ENCODE assay signal across 6 cellular contexts in the genomic region with DNA sequence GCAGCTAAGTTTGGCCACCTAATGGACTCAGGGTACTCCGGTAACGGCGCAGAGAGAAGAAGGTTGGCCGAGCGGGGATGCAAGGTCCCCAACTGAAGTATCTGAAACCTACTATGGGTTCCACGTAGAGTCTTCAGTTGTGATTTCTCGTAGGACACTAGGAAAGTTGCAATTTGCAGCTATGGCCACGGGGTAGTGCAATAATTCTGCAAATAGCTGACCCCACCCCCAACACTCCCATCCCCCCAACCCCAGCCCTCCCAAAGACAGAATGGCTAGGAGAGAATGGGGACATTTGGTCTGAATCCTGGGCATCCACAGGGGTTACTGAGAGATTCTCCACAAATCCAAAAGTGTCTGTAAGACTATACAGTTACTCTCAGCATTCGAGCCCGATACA. TPM values are rescaled to one million over a fixed set of nuclear protein-coding genes. Genes with fewer than 3 reads are reported as not detected.
DNase-seq lines count a peak whose midpoint lies in the region; ATAC-seq, FAIRE-seq and TF ChIP-seq lines count a peak whose summit lies in the region.
"Not testable (repeated sequence)": the region's sequence is repeated elsewhere in the genome, so short reads cannot be mapped to it uniquely, and the experiment has no call there.
"Had no signal": no experiment of that assay in that cellular context is flagged by ENCODE, and none has a peak within 500 bp of the region (broad histone marks: within the 10 kb centered on the region; RNA-seq: fewer than 3 reads in every experiment).

No MANE protein-coding gene starts in this region.

- not testable (repeated sequence) for H3K9me2 ChIP-seq in Karpas-422 (replicated peaks; ENCODE audit: insufficient read depth, low read length)

- not testable (repeated sequence) for H2AFZ ChIP-seq in Karpas-422 (ENCODE audit: low read length); K562 (ENCODE audit: low read depth, low read length)

- H3K4me3 ChIP-seq in Karpas-422 (ENCODE audit: low read length); K562; endodermal cell (ENCODE audit: low read length): not testable (repeated sequence)

- POLR2A ChIA-PET in K562 (lab: Yijun Ruan, JAX), result not testable (repeated sequence)

- not testable (repeated sequence) for H3K36me3 Mint-ChIP-seq in activated CD4-positive, alpha-beta T cell treated with anti-CD3 and anti-CD28 coated beads, Interleukin-2, amount 10 ng/mL, durations not matched to agents 24 days and 14 days (ENCODE audit: low read depth); endodermal cell (ENCODE audit: low read depth)

- not testable (repeated sequence) for BruUV-seq in K562 (replicated peaks; lab: Mats Ljungman, UMichigan)

- not testable (repeated sequence) for H4K20me1 ChIP-seq in Karpas-422 (ENCODE audit: insufficient read depth, low read depth, low read length); K562 (replicated peaks; ENCODE audit: control insufficient read depth, insufficient read depth, low read length)

- not testable (repeated sequence) for TF ChIP-seq EP300 in K562 (IDR thresholded peaks at IDR 0.05; ENCODE audit: low read length)

- H3K27ac Mint-ChIP-seq in activated CD4-positive, alpha-beta T cell treated with anti-CD3 and anti-CD28 coated beads, Interleukin-2, amount 10 ng/mL, durations not matched to agents 24 days and 14 days; endodermal cell: not testable (repeated sequence)

- not testable (repeated sequence) for H3K4me2 ChIP-seq in Karpas-422 (ENCODE audit: low read depth, low read length, poor library complexity, severe bottlenecking); K562 (ENCODE audit: insufficient read depth, low read length)

- H3K79me2 ChIP-seq in Karpas-422 (ENCODE audit: low read length); K562 (ENCODE audit: control insufficient read depth, insufficient read depth, low read length): not testable (repeated sequence)

- not testable (repeated sequence) for H3K27me3 ChIP-seq in Karpas-422 (ENCODE audit: low read length); K562 (ENCODE audit: control insufficient read depth in 2 of 2, insufficient read depth in 2 of 2, low read length in 2 of 2); endodermal cell (ENCODE audit: control insufficient read depth, insufficient read depth, low read length, poor library complexity, severe bottlenecking)

- H3K9me3 ChIP-seq in Karpas-422 (ENCODE audit: low read length); K562 (replicated peaks; ENCODE audit: control insufficient read depth, insufficient read depth, low read depth, low read length); endodermal cell (ENCODE audit: control insufficient read depth, low read length): not testable (repeated sequence)

- DNase-seq in Karpas-422, result peak; percentile 24
- DNase-seq in activated CD4-positive, alpha-beta T cell treated with anti-CD3 and anti-CD28 coated beads, Interleukin-2, amount 10 ng/mL, durations not matched to agents 24 days and 14 days, result peak; percentile 22
- not testable (repeated sequence) for DNase-seq in K562 (ENCODE audit: extremely low read depth in 1 of 4, low spot score in 3 of 4); endodermal cell

- not testable (repeated sequence) for H3K9ac ChIP-seq in Karpas-422 (ENCODE audit: low read length); K562 (ENCODE audit: insufficient read depth in 1 of 2, low read depth in 2 of 2, low read length in 2 of 2); endodermal cell (ENCODE audit: extremely low read depth, low read length, poor library complexity, severe bottlenecking)

- not testable (repeated sequence) for TF ChIP-seq POLR2A in K562 (conservative IDR thresholded peaks at IDR 0.05)

- intact Hi-C loops in activated CD4-positive, alpha-beta T cell treated with anti-CD3 and anti-CD28 coated beads, Interleukin-2, amount 10 ng/mL, durations not matched to agents 24 days and 14 days (cut with micrococcal nuclease); K562 (cut with micrococcal nuclease): not testable (repeated sequence)

- in situ Hi-C loops in K562 (cut with MboI), result not testable (repeated sequence)

- not testable (repeated sequence) for H3K4me1 Mint-ChIP-seq in activated CD4-positive, alpha-beta T cell treated with anti-CD3 and anti-CD28 coated beads, Interleukin-2, amount 10 ng/mL, durations not matched to agents 24 days and 14 days; endodermal cell

- CTCF ChIA-PET in K562 (lab: Yijun Ruan, JAX; ENCODE audit: low intra/inter-chr PET ratio), result not testable (repeated sequence)

- peak; percentile 62; the same call in 2 of the 3 replicates for ATAC-seq in K562

- WGBS in K562 (ENCODE audit: insufficient coverage, low coverage, missing lambda C conversion rate), result 1% methylated on average over 7 of the region's 10 CpGs
- 74% methylated on average over 5 of the region's 10 CpGs; no CpG with 5 or more reads in 1 of the 2 experiments for WGBS in endodermal cell (ENCODE audit: insufficient coverage in 1 of 2, insufficient read length in 1 of 2), 2 experiments

- not testable (repeated sequence) for TF ChIP-seq RAD21 in K562 (CRISPR knock-in tag; conservative IDR thresholded peaks at IDR 0.05 in 1 of 2, IDR thresholded peaks at IDR 0.05 in 1 of 2)

- FAIRE-seq in K562 (lab: Jason Lieb, UNC), result not testable (repeated sequence)

- H3K27ac ChIP-seq in 22Rv1, result 0 out of 2 replicates have a peak overlapping the region, but pooled peaks have one; percentile 13
- H3K27ac ChIP-seq in Karpas-422 (ENCODE audit: low read length); K562 (ENCODE audit: extremely low read depth, low read depth, low read length); endodermal cell (ENCODE audit: low read depth, low read length): not testable (repeated sequence)

- not testable (repeated sequence) for H3K36me3 ChIP-seq in Karpas-422 (ENCODE audit: insufficient read depth, low read length); K562 (ENCODE audit: control insufficient read depth, insufficient read depth, low read length); endodermal cell (ENCODE audit: control insufficient read depth, insufficient read depth, low read length)

- TF ChIP-seq CTCF in 22Rv1 (IDR thresholded peaks at IDR 0.05); K562 (IDR thresholded peaks at IDR 0.05 in 2 of 3, conservative IDR thresholded peaks at IDR 0.05 in 1 of 3; ENCODE audit: insufficient read depth in 2 of 3, low read depth in 1 of 3, low read length in 3 of 3): not testable (repeated sequence)
- TF ChIP-seq CTCF in endodermal cell (conservative IDR thresholded peaks at IDR 0.05), result peak; percentile 32

- H3K27me3 Mint-ChIP-seq in activated CD4-positive, alpha-beta T cell treated with anti-CD3 and anti-CD28 coated beads, Interleukin-2, amount 10 ng/mL, durations not matched to agents 24 days and 14 days, result not testable (repeated sequence)
- H3K27me3 Mint-ChIP-seq in endodermal cell (ENCODE audit: insufficient read depth), result peaks cover 18% of the 10 kb centered on the region

- not testable (repeated sequence) for H3K4me1 ChIP-seq in Karpas-422 (ENCODE audit: low read length); K562 (replicated peaks in 1 of 2; ENCODE audit: control insufficient read depth in 2 of 2, insufficient read depth in 2 of 2, low read length in 2 of 2); endodermal cell (ENCODE audit: control insufficient read depth, insufficient read depth, low read length)

- not testable (repeated sequence) for H3K9me3 Mint-ChIP-seq in activated CD4-positive, alpha-beta T cell treated with anti-CD3 and anti-CD28 coated beads, Interleukin-2, amount 10 ng/mL, durations not matched to agents 24 days and 14 days; endodermal cell

- H3K9me1 ChIP-seq in K562 (ENCODE audit: control insufficient read depth, insufficient read depth, low read length), result not testable (repeated sequence)

- H3K4me3 Mint-ChIP-seq in activated CD4-positive, alpha-beta T cell treated with anti-CD3 and anti-CD28 coated beads, Interleukin-2, amount 10 ng/mL, durations not matched to agents 24 days and 14 days; endodermal cell: not testable (repeated sequence)

RNA-seq across cellular contexts. Expression of gene AFF3, which starts 46.5 kb away (rescaled TPM):
- 84.6 and 99.7 TPM in 2 replicates for total RNA-seq in Karpas-422 (2014; rRNA removed; shearing (Covaris generic); ENCODE audit: low replicate concordance)
- total RNA-seq in activated CD4-positive, alpha-beta T cell treated with anti-CD3 and anti-CD28 coated beads, Interleukin-2, amount 10 ng/mL, durations not matched to agents 24 days and 14 days, result 5.7 and 5.9 TPM in 2 replicates
- not detected in 2 replicates for total RNA-seq in K562 (2011; cell fraction: chromatin; rRNA removed; ENCODE audit: low replicate concordance)
- not detected in 2 replicates for total RNA-seq in K562 (2011; cell fraction: nucleolus; rRNA removed)
- not detected in 2 replicates for total RNA-seq in K562 (2011; cell fraction: nucleoplasm; rRNA removed)
- total RNA-seq in K562 (2014; rRNA removed) (not detected in 2 replicates), K562 (2014; rRNA removed; fragmentation: Illumina TruSeq; extraction: Trizol) (not detected in 2 replicates), K562 (2015; rRNA removed; fragmentation: Illumina TruSeq; extraction: Trizol) (0.04 and 0.11 TPM in 2 replicates), K562 (2021) (0.02 and 0.11 TPM in 2 replicates), endodermal cell (under 1 TPM; 0.62 to 0.73 TPM)
- polyA plus RNA-seq in K562 (2011; rRNA removed) (not detected in 2 replicates), K562 (2014; fragmentation: Illumina TruSeq; extraction: Trizol) (not detected in 2 replicates), K562 (2014; fragmentation: Nextera tagmentation; extraction: Ambion mirVana) (not detected), K562 (2014; rRNA removed) (not detected in 2 replicates)
- not detected in 2 replicates for polyA plus RNA-seq in K562 (2011; cell fraction: cytosol; rRNA removed)
- not detected in 2 replicates for polyA plus RNA-seq in K562 (2011; cell fraction: nucleus; rRNA removed)
- polyA plus RNA-seq in K562 (2012), result under 0.01 and 0.03 TPM in 2 replicates
- not detected in 2 replicates for polyA minus RNA-seq in K562 (2011; rRNA and poly(A)+ RNA removed)
- polyA minus RNA-seq in K562 (2011; cell fraction: cytosol; rRNA and poly(A)+ RNA removed), result not detected in 2 replicates
- not detected in 2 replicates for polyA minus RNA-seq in K562 (2011; cell fraction: nucleus; rRNA and poly(A)+ RNA removed)
- 26.6 TPM for polyA plus RNA-seq in endodermal cell (2013, experiment 1 of 2)
- polyA plus RNA-seq in endodermal cell (2013, experiment 2 of 2), result 29.6 TPM
- total RNA-seq: A673 had no signal

Comparison
In these comparisons a context has a peak if more than half of its experiments do, and no peak if none do; other contexts are left out.
1. RNA of gene AFF3, which starts 46.5 kb away (total RNA-seq): 84.6 to 99.7 TPM in Karpas-422; 5.7 to 5.9 TPM in activated CD4-positive, alpha-beta T cell treated with anti-CD3 and anti-CD28 coated beads, Interleukin-2, amount 10 ng/mL, durations not matched to agents 24 days and 14 days, 0.62 to 0.73 TPM in endodermal cell and 0.02 to 0.11 TPM in K562; every median in the first group is over 10 times any median in the second.